In the genomic region with DNA sequence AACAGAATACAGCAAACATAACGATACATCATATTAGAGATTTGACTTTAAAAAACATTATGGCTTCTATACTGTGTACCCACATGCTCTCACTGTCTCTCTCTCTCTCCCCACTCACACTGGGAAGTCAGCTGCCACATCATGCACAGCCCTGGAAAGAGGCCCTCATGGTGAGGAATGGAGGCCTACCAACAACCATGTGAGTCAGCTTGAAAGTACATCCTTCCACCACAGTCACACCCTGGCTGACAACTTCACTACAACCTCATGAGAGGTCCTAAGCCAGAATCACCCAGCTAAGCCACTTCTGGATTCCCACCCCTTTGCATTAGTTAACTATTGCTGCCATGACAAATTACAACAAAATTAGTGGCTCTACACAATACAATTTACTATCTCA, we compare ENCODE assay signal across 1 cellular context.
TF ChIP-seq lines count a peak whose summit lies in the region.

No MANE protein-coding gene starts in this region.

TF ChIP-seq in GM23338, 12 proteins besides CTCF, POLR2A, EP300 and RAD21 (continued from another document):
- TF ChIP-seq, protein P1, sequence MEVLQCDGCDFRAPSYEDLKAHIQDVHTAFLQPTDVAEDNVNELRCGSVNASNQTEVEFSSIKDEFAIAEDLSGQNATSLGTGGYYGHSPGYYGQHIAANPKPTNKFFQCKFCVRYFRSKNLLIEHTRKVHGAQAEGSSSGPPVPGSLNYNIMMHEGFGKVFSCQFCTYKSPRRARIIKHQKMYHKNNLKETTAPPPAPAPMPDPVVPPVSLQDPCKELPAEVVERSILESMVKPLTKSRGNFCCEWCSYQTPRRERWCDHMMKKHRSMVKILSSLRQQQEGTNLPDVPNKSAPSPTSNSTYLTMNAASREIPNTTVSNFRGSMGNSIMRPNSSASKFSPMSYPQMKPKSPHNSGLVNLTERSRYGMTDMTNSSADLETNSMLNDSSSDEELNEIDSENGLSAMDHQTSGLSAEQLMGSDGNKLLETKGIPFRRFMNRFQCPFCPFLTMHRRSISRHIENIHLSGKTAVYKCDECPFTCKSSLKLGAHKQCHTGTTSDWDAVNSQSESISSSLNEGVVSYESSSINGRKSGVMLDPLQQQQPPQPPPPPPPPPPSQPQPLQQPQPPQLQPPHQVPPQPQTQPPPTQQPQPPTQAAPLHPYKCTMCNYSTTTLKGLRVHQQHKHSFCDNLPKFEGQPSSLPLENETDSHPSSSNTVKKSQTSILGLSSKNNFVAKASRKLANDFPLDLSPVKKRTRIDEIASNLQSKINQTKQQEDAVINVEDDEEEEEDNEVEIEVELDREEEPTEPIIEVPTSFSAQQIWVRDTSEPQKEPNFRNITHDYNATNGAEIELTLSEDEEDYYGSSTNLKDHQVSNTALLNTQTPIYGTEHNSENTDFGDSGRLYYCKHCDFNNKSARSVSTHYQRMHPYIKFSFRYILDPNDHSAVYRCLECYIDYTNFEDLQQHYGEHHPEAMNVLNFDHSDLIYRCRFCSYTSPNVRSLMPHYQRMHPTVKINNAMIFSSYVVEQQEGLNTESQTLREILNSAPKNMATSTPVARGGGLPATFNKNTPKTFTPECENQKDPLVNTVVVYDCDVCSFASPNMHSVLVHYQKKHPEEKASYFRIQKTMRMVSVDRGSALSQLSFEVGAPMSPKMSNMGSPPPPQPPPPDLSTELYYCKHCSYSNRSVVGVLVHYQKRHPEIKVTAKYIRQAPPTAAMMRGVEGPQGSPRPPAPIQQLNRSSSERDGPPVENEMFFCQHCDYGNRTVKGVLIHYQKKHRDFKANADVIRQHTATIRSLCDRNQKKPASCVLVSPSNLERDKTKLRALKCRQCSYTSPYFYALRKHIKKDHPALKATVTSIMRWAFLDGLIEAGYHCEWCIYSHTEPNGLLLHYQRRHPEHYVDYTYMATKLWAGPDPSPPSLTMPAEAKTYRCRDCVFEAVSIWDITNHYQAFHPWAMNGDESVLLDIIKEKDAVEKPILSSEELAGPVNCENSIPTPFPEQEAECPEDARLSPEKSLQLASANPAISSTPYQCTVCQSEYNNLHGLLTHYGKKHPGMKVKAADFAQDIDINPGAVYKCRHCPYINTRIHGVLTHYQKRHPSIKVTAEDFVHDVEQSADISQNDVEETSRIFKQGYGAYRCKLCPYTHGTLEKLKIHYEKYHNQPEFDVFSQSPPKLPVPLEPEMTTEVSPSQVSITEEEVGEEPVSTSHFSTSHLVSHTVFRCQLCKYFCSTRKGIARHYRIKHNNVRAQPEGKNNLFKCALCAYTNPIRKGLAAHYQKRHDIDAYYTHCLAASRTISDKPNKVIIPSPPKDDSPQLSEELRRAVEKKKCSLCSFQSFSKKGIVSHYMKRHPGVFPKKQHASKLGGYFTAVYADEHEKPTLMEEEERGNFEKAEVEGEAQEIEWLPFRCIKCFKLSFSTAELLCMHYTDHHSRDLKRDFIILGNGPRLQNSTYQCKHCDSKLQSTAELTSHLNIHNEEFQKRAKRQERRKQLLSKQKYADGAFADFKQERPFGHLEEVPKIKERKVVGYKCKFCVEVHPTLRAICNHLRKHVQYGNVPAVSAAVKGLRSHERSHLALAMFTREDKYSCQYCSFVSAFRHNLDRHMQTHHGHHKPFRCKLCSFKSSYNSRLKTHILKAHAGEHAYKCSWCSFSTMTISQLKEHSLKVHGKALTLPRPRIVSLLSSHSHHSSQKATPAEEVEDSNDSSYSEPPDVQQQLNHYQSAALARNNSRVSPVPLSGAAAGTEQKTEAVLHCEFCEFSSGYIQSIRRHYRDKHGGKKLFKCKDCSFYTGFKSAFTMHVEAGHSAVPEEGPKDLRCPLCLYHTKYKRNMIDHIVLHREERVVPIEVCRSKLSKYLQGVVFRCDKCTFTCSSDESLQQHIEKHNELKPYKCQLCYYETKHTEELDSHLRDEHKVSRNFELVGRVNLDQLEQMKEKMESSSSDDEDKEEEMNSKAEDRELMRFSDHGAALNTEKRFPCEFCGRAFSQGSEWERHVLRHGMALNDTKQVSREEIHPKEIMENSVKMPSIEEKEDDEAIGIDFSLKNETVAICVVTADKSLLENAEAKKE (CRISPR knock-in tag; IDR thresholded peaks at IDR 0.05), result no peak
- TF ChIP-seq EZH2phosphoT487 (IDR thresholded peaks at IDR 0.05; ENCODE audit: unreplicated experiment) (no peak), NANOG (IDR thresholded peaks at IDR 0.05; ENCODE audit: borderline replicate concordance) (no peak), POLR2AphosphoS5 (IDR thresholded peaks at IDR 0.05; ENCODE audit: low read depth) (no peak), ZNF331 (CRISPR knock-in tag; IDR thresholded peaks at IDR 0.05; ENCODE audit: low read depth) (no peak)
- TF ChIP-seq, protein P2, sequence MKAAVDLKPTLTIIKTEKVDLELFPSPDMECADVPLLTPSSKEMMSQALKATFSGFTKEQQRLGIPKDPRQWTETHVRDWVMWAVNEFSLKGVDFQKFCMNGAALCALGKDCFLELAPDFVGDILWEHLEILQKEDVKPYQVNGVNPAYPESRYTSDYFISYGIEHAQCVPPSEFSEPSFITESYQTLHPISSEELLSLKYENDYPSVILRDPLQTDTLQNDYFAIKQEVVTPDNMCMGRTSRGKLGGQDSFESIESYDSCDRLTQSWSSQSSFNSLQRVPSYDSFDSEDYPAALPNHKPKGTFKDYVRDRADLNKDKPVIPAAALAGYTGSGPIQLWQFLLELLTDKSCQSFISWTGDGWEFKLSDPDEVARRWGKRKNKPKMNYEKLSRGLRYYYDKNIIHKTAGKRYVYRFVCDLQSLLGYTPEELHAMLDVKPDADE (IDR thresholded peaks at IDR 0.05), result no peak
- TF ChIP-seq, protein P3, sequence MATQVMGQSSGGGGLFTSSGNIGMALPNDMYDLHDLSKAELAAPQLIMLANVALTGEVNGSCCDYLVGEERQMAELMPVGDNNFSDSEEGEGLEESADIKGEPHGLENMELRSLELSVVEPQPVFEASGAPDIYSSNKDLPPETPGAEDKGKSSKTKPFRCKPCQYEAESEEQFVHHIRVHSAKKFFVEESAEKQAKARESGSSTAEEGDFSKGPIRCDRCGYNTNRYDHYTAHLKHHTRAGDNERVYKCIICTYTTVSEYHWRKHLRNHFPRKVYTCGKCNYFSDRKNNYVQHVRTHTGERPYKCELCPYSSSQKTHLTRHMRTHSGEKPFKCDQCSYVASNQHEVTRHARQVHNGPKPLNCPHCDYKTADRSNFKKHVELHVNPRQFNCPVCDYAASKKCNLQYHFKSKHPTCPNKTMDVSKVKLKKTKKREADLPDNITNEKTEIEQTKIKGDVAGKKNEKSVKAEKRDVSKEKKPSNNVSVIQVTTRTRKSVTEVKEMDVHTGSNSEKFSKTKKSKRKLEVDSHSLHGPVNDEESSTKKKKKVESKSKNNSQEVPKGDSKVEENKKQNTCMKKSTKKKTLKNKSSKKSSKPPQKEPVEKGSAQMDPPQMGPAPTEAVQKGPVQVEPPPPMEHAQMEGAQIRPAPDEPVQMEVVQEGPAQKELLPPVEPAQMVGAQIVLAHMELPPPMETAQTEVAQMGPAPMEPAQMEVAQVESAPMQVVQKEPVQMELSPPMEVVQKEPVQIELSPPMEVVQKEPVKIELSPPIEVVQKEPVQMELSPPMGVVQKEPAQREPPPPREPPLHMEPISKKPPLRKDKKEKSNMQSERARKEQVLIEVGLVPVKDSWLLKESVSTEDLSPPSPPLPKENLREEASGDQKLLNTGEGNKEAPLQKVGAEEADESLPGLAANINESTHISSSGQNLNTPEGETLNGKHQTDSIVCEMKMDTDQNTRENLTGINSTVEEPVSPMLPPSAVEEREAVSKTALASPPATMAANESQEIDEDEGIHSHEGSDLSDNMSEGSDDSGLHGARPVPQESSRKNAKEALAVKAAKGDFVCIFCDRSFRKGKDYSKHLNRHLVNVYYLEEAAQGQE (IDR thresholded peaks at IDR 0.05; ENCODE audit: unreplicated experiment), result no peak
TF ChIP-seq in GM23338: peak in this region for 0.
